Comparison of ENCODE assay signal across 17 cellular contexts in genomic region chr21:38796426-38796825, GRCh38. TPM values are rescaled to one million over a fixed set of nuclear protein-coding genes. Genes with fewer than 3 reads are reported as not detected.
DNase-seq lines count a peak whose midpoint lies in the region; ATAC-seq and TF ChIP-seq lines count a peak whose summit lies in the region.
"Had no signal": no experiment of that assay in that cellular context is flagged by ENCODE, and none has a peak within 500 bp of the region (broad histone marks: within the 10 kb centered on the region; RNA-seq: fewer than 3 reads in every experiment).

No MANE protein-coding gene starts in this region.

- H3K36me3 ChIP-seq in brain microvascular endothelial cell (replicated peaks) = no peaks in the 10 kb centered on the region
- H3K36me3 ChIP-seq in osteoblast (ENCODE audit: insufficient read depth, low read length) = no peaks in the 10 kb centered on the region
- H3K36me3 ChIP-seq: SJCRH30, spleen had no signal

- POLR2A ChIA-PET in GM10248 (lab: Yijun Ruan, JAX) = no interaction called here

- no peak overlapping the region for H2AFZ ChIP-seq in osteoblast (ENCODE audit: low read length)

- H3K27ac ChIP-seq in brain microvascular endothelial cell = no peak overlapping the region
- H3K27ac ChIP-seq in osteoblast (ENCODE audit: low read depth, low read length) = no peak overlapping the region
- H3K27ac ChIP-seq: SJCRH30, spleen, VCaP had no signal

- in situ Hi-C loops in brain microvascular endothelial cell (cut with HindIII; ENCODE audit: low pct_ligation_motif_present, low sequenced_read_pairs) = no loop called here

- ATAC-seq in GM19455 (IDR thresholded peaks at IDR 0.05; ENCODE audit: unreplicated experiment) = no peak

- CTCF ChIA-PET in GM10248 (lab: Yijun Ruan, JAX) = interaction anchor here (1.2 to 1.7 kb wide), 2 partner anchors 9 to 17 kb away, joined by 3 read pairs; no protein-coding TSS in a partner anchor

- no peaks in the 10 kb centered on the region for H3K27me3 ChIP-seq in brain microvascular endothelial cell (replicated peaks)
- no peaks in the 10 kb centered on the region for H3K27me3 ChIP-seq in osteoblast (ENCODE audit: insufficient read depth, low read length)
- H3K27me3 ChIP-seq: SJCRH30, spleen had no signal

- no peak overlapping the region for H3K4me2 ChIP-seq in osteoblast (ENCODE audit: insufficient read depth, low read length)

- no peaks in the 10 kb centered on the region for H3K79me2 ChIP-seq in osteoblast (ENCODE audit: insufficient read depth, low read length)

- H3K4me3 ChIP-seq in brain microvascular endothelial cell (ENCODE audit: low read depth, low read length) (no peak overlapping the region), osteoblast (ENCODE audit: insufficient read depth, low read length) (no peak overlapping the region)
- H3K4me3 ChIP-seq: SJCRH30, spleen had no signal

- H3K9me3 ChIP-seq in osteoblast (ENCODE audit: low read depth, low read length) = no peaks in the 10 kb centered on the region
- H3K9me3 ChIP-seq: SJCRH30 had no signal

- no peaks in the 10 kb centered on the region for H4K20me1 ChIP-seq in osteoblast (ENCODE audit: insufficient read depth, low read length)

- TF ChIP-seq CTCF in GM12873 (IDR thresholded peaks at IDR 0.05; ENCODE audit: insufficient read depth, low read depth, low read length, missing control alignments) = peak; percentile 12
- TF ChIP-seq CTCF in brain microvascular endothelial cell (IDR thresholded peaks at IDR 0.05; ENCODE audit: low read depth, low read length, missing control alignments) = peak; percentile 68
- peak; percentile 28 for TF ChIP-seq CTCF in osteoblast (IDR thresholded peaks at IDR 0.05; ENCODE audit: extremely low read depth, low read depth, low read length)
- no peak for TF ChIP-seq CTCF in GM10248 (IDR thresholded peaks at IDR 0.05; ENCODE audit: control extremely low read depth, extremely low read depth, low read depth, missing control alignments)

- H3K4me1 ChIP-seq in osteoblast (ENCODE audit: insufficient read depth, low read length) = no peaks in the 10 kb centered on the region
- H3K4me1 ChIP-seq: spleen had no signal

- DNase-seq in M059J (ENCODE audit: low read depth) = peak; percentile 90
- peak; percentile 76 for DNase-seq in brain microvascular endothelial cell
- DNase-seq in osteoblast (ENCODE audit: insufficient read length, low spot score, missing footprints) = no peak
- DNase-seq in GM10248 (ENCODE audit: extremely low spot score) = no peak
- DNase-seq in nucleus accumbens (lab: John Stamatoyannopoulos, UW) = no peak
- DNase-seq: activated T-cell treated with anti-CD3 and anti-CD28 coated beads, Interleukin-2, amount 50 U/mL, for 24 hours; amniotic stem cell; COR-L47; H9; NCI-H187; NCI-H69; nephron progenitor cell; SJCRH30; spleen had no signal

RNA-seq across cellular contexts. Expression of gene ETS2, which starts 9.3 kb away (rescaled TPM):
- total RNA-seq in M059J (2014; rRNA removed; shearing (Covaris generic)) = 27.9 and 37.8 TPM in 2 replicates
- total RNA-seq in osteoblast = 2.7 and 4.0 TPM in 2 replicates

Comparison
In these comparisons a context has a peak if more than half of its experiments do, and no peak if none do; other contexts are left out.
1. DNase-seq: peak in M059J (single experiment) and brain microvascular endothelial cell (single experiment); none in osteoblast (single experiment), GM10248 (single experiment) and nucleus accumbens (0 of 56).